Comparison of ENCODE assay signal across 25 cellular contexts in the genomic region with DNA sequence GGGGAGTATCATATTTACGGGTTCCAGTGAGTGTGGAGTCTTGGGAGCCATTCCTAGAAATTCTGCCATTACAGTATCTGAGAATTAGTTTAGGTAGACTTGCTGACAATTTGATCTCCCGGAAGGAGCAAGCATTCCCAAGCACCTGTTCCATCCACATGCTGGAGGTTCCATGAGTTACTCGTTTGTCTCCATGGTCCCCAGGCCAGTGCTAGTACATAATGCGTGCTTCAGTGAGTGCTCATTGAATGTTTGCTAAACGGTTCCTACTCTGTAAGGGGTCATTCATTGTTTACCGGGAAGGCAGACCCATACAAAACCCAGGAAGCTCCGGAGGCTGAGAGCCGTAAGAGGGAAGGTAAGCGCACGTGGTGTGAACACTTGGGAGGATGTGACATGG. TPM values are rescaled to one million over a fixed set of nuclear protein-coding genes. Genes with fewer than 3 reads are reported as not detected.
"Had no signal": no experiment of that assay in that cellular context is flagged by ENCODE, and none has a peak within 500 bp of the region (broad histone marks: within the 10 kb centered on the region; RNA-seq: fewer than 3 reads in every experiment).

No MANE protein-coding gene starts in this region.

- H3K9me3 ChIP-seq: heart right ventricle, mucosa of descending colon, right atrium auricular region, sigmoid colon, suprapubic skin, thyroid gland, upper lobe of left lung, uterus had no signal

- H3K27me3 ChIP-seq: thyroid gland, uterus had no signal

- H3K4me3 ChIP-seq: heart right ventricle, mucosa of descending colon, right atrium auricular region, sigmoid colon, smooth muscle cell, suprapubic skin, thyroid gland, upper lobe of left lung, uterus had no signal

- H3K27ac ChIP-seq: heart right ventricle, right atrium auricular region, sigmoid colon, suprapubic skin, thyroid gland, upper lobe of left lung, uterus had no signal

- H3K36me3 ChIP-seq: heart right ventricle, right atrium auricular region, sigmoid colon, suprapubic skin, thyroid gland, upper lobe of left lung, uterus had no signal

- H3K4me1 ChIP-seq: heart right ventricle, right atrium auricular region, sigmoid colon, suprapubic skin, thyroid gland, uterus had no signal

- DNase-seq: cortex of kidney; effector memory CD4-positive, alpha-beta T cell; heart right ventricle; hypothalamus; mammary epithelial cell; mucosa of descending colon; natural killer cell; posterior cingulate gyrus; sigmoid colon; stimulated activated CD4-positive, alpha-beta T cell treated with anti-CD3 and anti-CD28 coated beads, Interleukin-4, amount 100 ng/mL, for 1 hour; stimulated activated CD8-positive, alpha-beta memory T cell treated with anti-CD3 and anti-CD28 coated beads, Interleukin-4, amount 100 ng/mL, for 48 hours; stimulated activated naive CD8-positive, alpha-beta T cell treated with anti-CD3 and anti-CD28 coated beads, Interleukin-15, Interleukin-2, amounts not matched to agents 100 U/mL and 50 U/mL, for 24 hours; thyroid gland; upper lobe of left lung; uterus had no signal

RNA-seq across cellular contexts. Expression of gene MYOD1, which starts 27.4 kb away (rescaled TPM):
- total RNA-seq: esophagus mucosa, fibroblast of lung, frontal cortex, left lobe of liver, lower leg skin, mammary epithelial cell, mucosa of descending colon, natural killer cell, neural crest cell, osteocyte, right atrium auricular region, sigmoid colon, smooth muscle cell, suprapubic skin, thyroid gland, upper lobe of left lung, uterus had no signal
- polyA plus RNA-seq: fibroblast of lung, heart right ventricle, mammary epithelial cell, sigmoid colon, smooth muscle cell had no signal

RNA-seq across cellular contexts. Expression of gene KCNC1, which starts 42.6 kb away (rescaled TPM):
- total RNA-seq: esophagus mucosa, left lobe of liver, mammary epithelial cell, natural killer cell, osteocyte, right atrium auricular region, smooth muscle cell, suprapubic skin, upper lobe of left lung had no signal
- polyA plus RNA-seq: fibroblast of lung, heart right ventricle, mammary epithelial cell, smooth muscle cell had no signal
